In the genomic region with DNA sequence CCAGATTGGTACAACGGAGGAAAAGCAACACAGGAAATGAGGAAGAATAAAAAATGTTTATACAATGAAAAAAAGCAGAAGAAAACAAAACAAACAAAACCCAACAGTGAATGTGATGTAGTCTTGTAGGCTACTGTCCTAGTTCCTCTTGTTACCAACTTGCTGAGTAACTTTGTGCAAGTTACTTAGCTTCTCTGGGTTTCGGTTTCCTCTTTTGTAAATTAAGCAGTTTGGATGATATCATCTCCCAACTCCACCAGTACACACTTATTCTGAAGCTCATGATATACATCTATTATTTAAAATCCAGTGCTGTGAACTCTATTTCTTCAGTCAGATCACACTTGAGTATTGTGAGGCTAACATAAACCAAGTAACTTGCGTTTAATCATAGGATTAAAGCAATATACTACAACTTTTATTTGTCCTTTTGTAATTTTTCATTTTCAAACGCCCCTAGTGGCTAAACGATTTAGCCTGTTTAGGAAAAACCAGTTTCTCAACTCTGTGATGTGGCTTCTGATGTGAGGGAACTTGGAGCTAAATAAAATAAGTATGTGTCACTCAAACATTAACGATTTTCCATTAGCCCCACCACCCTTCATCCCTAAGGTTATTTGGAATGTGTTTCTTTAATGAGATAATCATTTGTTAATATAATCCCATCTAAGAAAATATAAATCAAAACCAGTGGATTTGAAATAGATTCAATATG, we compare ENCODE assay signal across 8 cellular contexts. TPM values are rescaled to one million over a fixed set of nuclear protein-coding genes. Genes with fewer than 3 reads are reported as not detected.
DNase-seq lines count a peak whose midpoint lies in the region; ATAC-seq, FAIRE-seq and TF ChIP-seq lines count a peak whose summit lies in the region.

No MANE protein-coding gene starts in this region.

- peak overlapping the region; percentile 98 for H3K4me2 ChIP-seq in keratinocyte (ENCODE audit: control insufficient read depth, extremely low read depth, insufficient read depth, low read depth, low read length)

- H3K9me3 Mint-ChIP-seq in activated naive CD8-positive, alpha-beta T cell treated with anti-CD3 and anti-CD28 coated beads, Interleukin-2, amount 50 U/mL, for 24 hours, result no peaks in the 10 kb centered on the region

- FAIRE-seq in keratinocyte (lab: Jason Lieb, UNC), result no peak

- H2AFZ ChIP-seq in keratinocyte (ENCODE audit: control insufficient read depth, low read length), result peak overlapping the region; percentile 88

- H3K27me3 ChIP-seq in keratinocyte (ENCODE audit: control insufficient read depth, extremely low read depth, insufficient read depth, low read length) (no peaks in the 10 kb centered on the region), subcutaneous abdominal adipose tissue (ENCODE audit: control insufficient read depth in 5 of 5, insufficient read depth in 4 of 5, low read length in 5 of 5) (no peaks in the 10 kb centered on the region)

- peaks cover 8% of the 10 kb centered on the region for H4K20me1 ChIP-seq in keratinocyte (ENCODE audit: control insufficient read depth, extremely low read depth, insufficient read depth, low read length)

- peak; percentile 88 for DNase-seq in GF-D8 (lab: John Stamatoyannopoulos, UW)
- DNase-seq in NCI-H2196 (lab: John Stamatoyannopoulos, UW; ENCODE audit: unreplicated experiment), result peak; percentile 81
- DNase-seq in activated naive CD8-positive, alpha-beta T cell treated with anti-CD3 and anti-CD28 coated beads, Interleukin-2, amount 50 U/mL, for 24 hours, result no peak
- DNase-seq in keratinocyte (ENCODE audit: low read depth, low spot score), result no peak

- H3K36me3 ChIP-seq in keratinocyte (ENCODE audit: control insufficient read depth in 2 of 2, extremely low read depth in 1 of 2, insufficient read depth in 2 of 2, low read length in 2 of 2) (peaks cover 4 to 6% of the 10 kb centered on the region in 2 experiments), subcutaneous abdominal adipose tissue (ENCODE audit: control insufficient read depth in 5 of 5, insufficient read depth in 5 of 5, low read length in 5 of 5) (peaks cover 2 to 8% (median 7%) of the 10 kb centered on the region in 5 donors)

- H3K36me3 Mint-ChIP-seq in activated naive CD8-positive, alpha-beta T cell treated with anti-CD3 and anti-CD28 coated beads, Interleukin-2, amount 50 U/mL, for 24 hours (ENCODE audit: low read depth), result peaks cover 18% of the 10 kb centered on the region

- H3K9me1 ChIP-seq in keratinocyte (ENCODE audit: control insufficient read depth, extremely low read depth, insufficient read depth, low read length), result no peaks in the 10 kb centered on the region

- H3K9me3 ChIP-seq in keratinocyte (ENCODE audit: control insufficient read depth, low read depth, low read length) (no peaks in the 10 kb centered on the region), subcutaneous abdominal adipose tissue (ENCODE audit: control insufficient read depth in 5 of 5, low read length in 5 of 5) (no peaks in the 10 kb centered on the region)

- H3K27ac Mint-ChIP-seq in activated naive CD8-positive, alpha-beta T cell treated with anti-CD3 and anti-CD28 coated beads, Interleukin-2, amount 50 U/mL, for 24 hours, result peak overlapping the region; percentile 100

- H3K4me3 Mint-ChIP-seq in activated naive CD8-positive, alpha-beta T cell treated with anti-CD3 and anti-CD28 coated beads, Interleukin-2, amount 50 U/mL, for 24 hours, result peak overlapping the region; percentile 80

- peak overlapping the region; percentile 99 for H3K27ac ChIP-seq in 22Rv1
- peak overlapping the region; percentile 95 for H3K27ac ChIP-seq in keratinocyte (ENCODE audit: control insufficient read depth, insufficient read depth, low read length)
- peak overlapping the region; percentile 99 for H3K27ac ChIP-seq in subcutaneous abdominal adipose tissue (ENCODE audit: low read depth, low read length)

- peaks cover 70% of the 10 kb centered on the region for H3K4me1 Mint-ChIP-seq in activated naive CD8-positive, alpha-beta T cell treated with anti-CD3 and anti-CD28 coated beads, Interleukin-2, amount 50 U/mL, for 24 hours

- no peaks in the 10 kb centered on the region for H3K27me3 Mint-ChIP-seq in activated naive CD8-positive, alpha-beta T cell treated with anti-CD3 and anti-CD28 coated beads, Interleukin-2, amount 50 U/mL, for 24 hours

- dilution Hi-C loops in keratinocyte (cut with MboI; ENCODE audit: extremely low pct_ligation_motif_present, low sequenced_read_pairs), result no loop called here

- H3K4me1 ChIP-seq in keratinocyte (ENCODE audit: control insufficient read depth, extremely low read depth, insufficient read depth, low read length) (peaks cover 39% of the 10 kb centered on the region), subcutaneous abdominal adipose tissue (ENCODE audit: control insufficient read depth in 5 of 5, insufficient read depth in 5 of 5, low read length in 5 of 5) (peaks cover 12 to 39% (median 35%) of the 10 kb centered on the region in 5 donors)

- H3K4me3 ChIP-seq in keratinocyte (ENCODE audit: control insufficient read depth in 2 of 3, extremely low read depth in 1 of 3, insufficient read depth in 2 of 3, low read depth in 1 of 3, low read length in 3 of 3), result peak overlapping the region in 2 of 3 experiments; percentile 59 to 68
- peak overlapping the region in 3 of 5 donors; percentile 10 to 74 (median 40) for H3K4me3 ChIP-seq in subcutaneous abdominal adipose tissue (ENCODE audit: low read depth in 1 of 5, low read length in 5 of 5)

- peak overlapping the region; percentile 91 for H3K9ac ChIP-seq in keratinocyte (ENCODE audit: control insufficient read depth, extremely low read depth, insufficient read depth, low read length)
- peak overlapping the region; percentile 23 to 99 (median 90) for H3K9ac ChIP-seq in subcutaneous abdominal adipose tissue (ENCODE audit: low read length in 5 of 5)

- peaks cover 15% of the 10 kb centered on the region for H3K79me2 ChIP-seq in keratinocyte (ENCODE audit: control insufficient read depth, insufficient read depth, low read length)

- TF ChIP-seq CTCF in 22Rv1 (IDR thresholded peaks at IDR 0.05), result peak; percentile 86
- TF ChIP-seq CTCF in keratinocyte (optimal IDR thresholded peaks at IDR 0.05 in 1 of 3, IDR thresholded peaks at IDR 0.05 in 1 of 3, conservative IDR thresholded peaks at IDR 0.05 in 1 of 3; ENCODE audit: extremely low read depth in 1 of 3, insufficient read depth in 2 of 3, low read length in 3 of 3), result peak in 2 of 3 experiments; percentile 55 to 64

- no peak for ATAC-seq in activated naive CD8-positive, alpha-beta T cell treated with anti-CD3 and anti-CD28 coated beads, Interleukin-2, amount 50 U/mL, for 24 hours
- ATAC-seq in HG03095 (IDR thresholded peaks at IDR 0.05; ENCODE audit: unreplicated experiment) (no peak), GM18858 (IDR thresholded peaks at IDR 0.05; ENCODE audit: unreplicated experiment) (no peak)

RNA-seq across cellular contexts. Expression of gene UNK, which starts 1.4 kb away (rescaled TPM):
- polyA plus RNA-seq in keratinocyte, result 10.4 to 13.0 TPM (median 10.9 TPM) in 3 replicates
- 5.4 TPM for polyA plus RNA-seq in keratinocyte (2011; ENCODE audit: low read depth)
- 8.0 and 11.7 TPM in 2 replicates for polyA plus RNA-seq in keratinocyte (2011; cell fraction: cytosol; rRNA removed)
- 13.5 and 17.6 TPM in 2 replicates for polyA plus RNA-seq in keratinocyte (2011; cell fraction: nucleus; rRNA removed)
- 8.5 and 9.9 TPM in 2 replicates for polyA plus RNA-seq in keratinocyte (2012; ENCODE audit: low replicate concordance)
- polyA minus RNA-seq in keratinocyte, result 7.9 to 13.9 TPM (median 8.5 TPM) in 3 replicates
- polyA minus RNA-seq in keratinocyte (2011; cell fraction: cytosol; rRNA and poly(A)+ RNA removed), result 7.9 TPM
- polyA minus RNA-seq in keratinocyte (2011; cell fraction: nucleus; rRNA and poly(A)+ RNA removed), result 8.9 and 16.8 TPM in 2 replicates

RNA-seq across cellular contexts. Expression of gene GALK1, which starts 18.2 kb away (rescaled TPM):
- polyA plus RNA-seq in keratinocyte, result 1.1 to 5.2 TPM (median 1.3 TPM) in 3 replicates
- 1.7 TPM for polyA plus RNA-seq in keratinocyte (2011; ENCODE audit: low read depth)
- 0.78 and 2.1 TPM in 2 replicates for polyA plus RNA-seq in keratinocyte (2011; cell fraction: cytosol; rRNA removed)
- polyA plus RNA-seq in keratinocyte (2011; cell fraction: nucleus; rRNA removed), result 1.9 and 2.7 TPM in 2 replicates
- polyA plus RNA-seq in keratinocyte (2012; ENCODE audit: low replicate concordance), result 3.2 and 6.6 TPM in 2 replicates
- polyA minus RNA-seq in keratinocyte, result 1.9 to 4.6 TPM (median 3.0 TPM) in 3 replicates
- 16.7 TPM for polyA minus RNA-seq in keratinocyte (2011; cell fraction: cytosol; rRNA and poly(A)+ RNA removed)
- 3.6 and 4.4 TPM in 2 replicates for polyA minus RNA-seq in keratinocyte (2011; cell fraction: nucleus; rRNA and poly(A)+ RNA removed)

Comparison
In these comparisons a context has a peak if more than half of its experiments do, and no peak if none do; other contexts are left out.
1. DNase-seq: peak in GF-D8 (single experiment) and NCI-H2196 (single experiment); none in activated naive CD8-positive, alpha-beta T cell treated with anti-CD3 and anti-CD28 coated beads, Interleukin-2, amount 50 U/mL, for 24 hours (single experiment) and keratinocyte (single experiment).
2. Peak in every context shown above with its lines, with median percentiles within 50 percentile points of each other: H3K27ac ChIP-seq.